19 cellular contexts compared by ENCODE assay signal in the genomic region with DNA sequence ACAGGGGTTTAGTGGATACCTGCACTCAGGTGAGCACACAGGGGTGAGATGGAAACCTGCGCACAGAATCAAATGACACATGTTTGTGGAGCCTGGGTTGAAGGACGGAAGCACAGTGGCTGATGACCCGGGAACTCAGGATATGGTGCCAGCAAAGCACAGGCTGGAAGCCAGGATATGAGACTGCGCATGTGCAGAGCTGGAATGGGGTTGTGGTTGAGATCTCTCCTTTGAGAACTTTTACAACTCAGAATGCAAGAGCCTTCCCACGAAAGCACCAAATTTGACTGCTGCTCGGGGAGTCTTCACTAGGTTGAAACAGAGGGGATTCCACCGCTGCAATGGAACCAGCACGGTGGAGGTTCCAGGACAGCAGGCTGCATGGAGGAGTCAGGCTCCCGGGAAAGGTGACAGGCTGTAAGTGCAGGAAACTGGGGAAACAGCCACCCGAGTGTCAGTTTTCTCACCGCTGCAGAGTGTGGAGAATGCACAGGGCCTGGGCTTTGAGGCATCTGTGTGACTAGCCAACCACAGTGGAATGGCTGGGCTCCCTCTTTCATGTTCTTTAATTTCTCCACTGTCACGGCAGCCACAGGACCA.
"Had no signal": no experiment of that assay in that cellular context is flagged by ENCODE, and none has a peak within 500 bp of the region (broad histone marks: within the 10 kb centered on the region; RNA-seq: fewer than 3 reads in every experiment).

No MANE protein-coding gene starts in this region.

- H3K4me3 Mint-ChIP-seq: activated T-cell treated with anti-CD3 and anti-CD28 coated beads, Interleukin-2, amount 50 U/mL, for 72 hours; immature natural killer cell; memory B cell; nephron progenitor cell had no signal

- H3K9me3 ChIP-seq: sigmoid colon, testis had no signal

- H3K27ac Mint-ChIP-seq: activated naive CD4-positive, alpha-beta T cell treated with anti-CD3 and anti-CD28 coated beads, Interleukin-2, amount 50 U/mL, for 72 hours; activated T-cell treated with anti-CD3 and anti-CD28 coated beads, Interleukin-2, amount 50 U/mL, for 72 hours; immature natural killer cell; memory B cell; nephron progenitor cell had no signal

- H3K4me3 ChIP-seq: hepatocyte, sigmoid colon, smooth muscle cell, testis had no signal

- H3K27me3 ChIP-seq: testis had no signal

- H3K9me3 Mint-ChIP-seq: activated naive CD4-positive, alpha-beta T cell treated with anti-CD3 and anti-CD28 coated beads, Interleukin-2, amount 50 U/mL, for 72 hours; activated T-cell treated with anti-CD3 and anti-CD28 coated beads, Interleukin-2, amount 50 U/mL, for 72 hours; immature natural killer cell; memory B cell; nephron progenitor cell had no signal

- ATAC-seq: activated naive CD4-positive, alpha-beta T cell treated with anti-CD3 and anti-CD28 coated beads, Interleukin-2, amount 50 U/mL, for 72 hours; activated T-cell treated with anti-CD3 and anti-CD28 coated beads, Interleukin-2, amount 50 U/mL, for 72 hours; esophagus mucosa had no signal

- H3K27ac ChIP-seq: hepatocyte, sigmoid colon, testis had no signal

- DNase-seq: activated gamma-delta T cell; activated T-cell treated with anti-CD3 and anti-CD28 coated beads, Interleukin-2, amount 50 U/mL, for 72 hours; central memory CD4-positive, alpha-beta T cell; effector memory CD4-positive, alpha-beta T cell; glutamatergic neuron; immature natural killer cell; nephron progenitor cell; nucleus accumbens; sigmoid colon; stimulated activated CD4-positive, alpha-beta T cell treated with anti-CD3 and anti-CD28 coated beads, Interleukin-4, amount 100 ng/mL, for 1 hour; stimulated activated naive CD4-positive, alpha-beta T cell; T-helper 9 cell; testis; trophoblast cell had no signal

- H3K36me3 Mint-ChIP-seq: activated naive CD4-positive, alpha-beta T cell treated with anti-CD3 and anti-CD28 coated beads, Interleukin-2, amount 50 U/mL, for 72 hours; immature natural killer cell; memory B cell had no signal

- H3K4me1 ChIP-seq: sigmoid colon, testis had no signal

- H3K36me3 ChIP-seq: sigmoid colon had no signal

- H3K4me1 Mint-ChIP-seq: immature natural killer cell, memory B cell had no signal
